8 cellular contexts compared by ENCODE assay signal in the genomic region with DNA sequence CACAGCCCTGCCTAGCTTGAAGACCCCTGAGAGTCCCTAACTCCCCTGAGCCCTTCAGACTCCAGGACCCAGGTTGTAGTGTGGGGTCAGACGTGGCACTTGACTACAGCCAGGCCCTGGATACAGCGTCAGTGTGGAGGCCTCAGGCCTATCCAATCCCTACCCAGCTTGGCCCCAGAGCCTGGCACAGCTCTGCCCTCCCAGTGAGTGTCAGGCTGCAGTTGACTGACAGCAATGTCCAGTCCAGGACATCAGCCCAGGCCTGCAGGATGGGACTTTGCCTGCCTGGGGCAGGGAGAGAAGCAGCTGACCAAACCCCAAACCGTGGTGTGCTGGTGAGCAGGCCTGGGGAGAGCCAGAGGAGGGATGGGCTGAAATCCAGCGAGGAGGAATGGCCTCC. TPM values are rescaled to one million over a fixed set of nuclear protein-coding genes. Genes with fewer than 3 reads are reported as not detected.
A peak's percentile ranks its signal among the peaks of the same experiment; 100 is the strongest.
DNase-seq lines count a peak whose midpoint lies in the region; ATAC-seq and TF ChIP-seq lines count a peak whose summit lies in the region.
"Had no signal": no experiment of that assay in that cellular context is flagged by ENCODE, and none has a peak within 500 bp of the region (broad histone marks: within the 10 kb centered on the region; RNA-seq: fewer than 3 reads in every experiment).

No MANE protein-coding gene starts in this region.

- 40 to 67% (median 49%) methylated on average over 2 to 4 of the region's 4 CpGs for WGBS in adrenal gland, 4 donors
- 28% methylated on average over 3 of the region's 4 CpGs for WGBS in suprapubic skin

- H3K27me3 ChIP-seq in KMS-11 (ENCODE audit: insufficient read depth, low read depth) (no peaks in the 10 kb centered on the region), adrenal gland (no peaks in the 10 kb centered on the region), suprapubic skin (no peaks in the 10 kb centered on the region), PC-3 (ENCODE audit: low read length) (no peaks in the 10 kb centered on the region)

- DNase-seq in adrenal gland (peak in 2 of 7 donors; percentile 42 to 82), kidney tubule cell (ENCODE audit: low spot score) (peak; percentile 21), suprapubic skin (ENCODE audit: low spot score in 2 of 2) (no peak), PC-3 (no peak), retina (no peak), SW480 (ENCODE audit: low spot score) (no peak)

- ATAC-seq in PC-3, result no peak

- POLR2A ChIA-PET in PC-3 (lab: Charles Lee; ENCODE audit: unreplicated experiment), result no interaction called here

- peaks cover 97% of the 10 kb centered on the region for H3K79me2 ChIP-seq in KMS-11 (ENCODE audit: insufficient read depth, low read depth)
- H3K79me2 ChIP-seq in PC-3 (ENCODE audit: low read length), result no peaks in the 10 kb centered on the region

- peak overlapping the region; percentile 99 for H3K4me2 ChIP-seq in KMS-11
- H3K4me2 ChIP-seq in PC-3 (ENCODE audit: low read length), result no peak overlapping the region

- H3K9me2 ChIP-seq in PC-3 (replicated peaks; ENCODE audit: low read length), result no peaks in the 10 kb centered on the region

- H3K36me3 ChIP-seq in KMS-11 (ENCODE audit: insufficient read depth), result peaks cover 4% of the 10 kb centered on the region; the same call in 1 of the 2 replicates
- H3K36me3 ChIP-seq in adrenal gland (replicated peaks in 1 of 2), result no peaks in the 10 kb centered on the region
- H3K36me3 ChIP-seq in suprapubic skin, result peaks cover 7% of the 10 kb centered on the region
- no peaks in the 10 kb centered on the region for H3K36me3 ChIP-seq in PC-3 (ENCODE audit: low read depth, low read length)

- intact Hi-C loops in adrenal gland (cut with DNase I), result loop anchor here in 1 of 2 donors (2.0 kb wide), 1 partner anchor 15 kb away; no protein-coding TSS in a partner anchor
- intact Hi-C loops in PC-3 (cut with micrococcal nuclease), result no loop called here

- H2AFZ ChIP-seq in KMS-11 (ENCODE audit: low read depth) (no peak overlapping the region), PC-3 (ENCODE audit: low read length) (no peak overlapping the region)

- H3K9me3 ChIP-seq in adrenal gland (replicated peaks in 1 of 3) (no peaks in the 10 kb centered on the region), suprapubic skin (no peaks in the 10 kb centered on the region), PC-3 (ENCODE audit: low read length) (no peaks in the 10 kb centered on the region)

- H3K4me3 ChIP-seq in KMS-11 (IDR thresholded peaks at IDR 0.05; ENCODE audit: insufficient read depth, low read depth, low read length) (no peak overlapping the region), adrenal gland (no peak overlapping the region), suprapubic skin (peak overlapping the region; percentile 10), PC-3 (ENCODE audit: low read length) (no peak overlapping the region)

- peak overlapping the region; percentile 95 for H3K27ac ChIP-seq in KMS-11
- H3K27ac ChIP-seq in adrenal gland, result peak overlapping the region; percentile 65 to 88 (median 73)
- H3K27ac ChIP-seq in suprapubic skin, result peak overlapping the region; percentile 83
- H3K27ac ChIP-seq in PC-3 (ENCODE audit: low read length), result no peak overlapping the region
- H3K27ac ChIP-seq: epithelial cell of prostate had no signal

- no peak for TF ChIP-seq CTCF in KMS-11 (conservative IDR thresholded peaks at IDR 0.05; ENCODE audit: low read depth, low read length)
- no peak for TF ChIP-seq CTCF in adrenal gland (IDR thresholded peaks at IDR 0.05)
- TF ChIP-seq CTCF in suprapubic skin (IDR thresholded peaks at IDR 0.05), result no peak
- TF ChIP-seq CTCF in PC-3 (conservative IDR thresholded peaks at IDR 0.05; ENCODE audit: low read depth, low read length), result no peak

- H3K4me1 ChIP-seq in KMS-11 (ENCODE audit: low read depth, poor library complexity, severe bottlenecking), result peaks cover 98% of the 10 kb centered on the region
- peaks cover 24 to 45% of the 10 kb centered on the region in 2 donors for H3K4me1 ChIP-seq in adrenal gland (replicated peaks in 1 of 2)
- H3K4me1 ChIP-seq in suprapubic skin, result peaks cover 99% of the 10 kb centered on the region
- H3K4me1 ChIP-seq in PC-3 (ENCODE audit: insufficient read depth, low read length), result no peaks in the 10 kb centered on the region

- H3F3A ChIP-seq in PC-3 (ENCODE audit: low read length, unreplicated experiment), result no peaks in the 10 kb centered on the region

- no peaks in the 10 kb centered on the region for H4K20me1 ChIP-seq in KMS-11 (ENCODE audit: insufficient read depth)
- H4K20me1 ChIP-seq in PC-3 (ENCODE audit: low read length), result no peaks in the 10 kb centered on the region

- no peak for TF ChIP-seq EP300 in suprapubic skin (IDR thresholded peaks at IDR 0.05)

- CTCF ChIA-PET in PC-3 (lab: Charles Lee), result no interaction called here

- H3K9ac ChIP-seq in KMS-11, result peak overlapping the region; percentile 72; the same call in 1 of the 2 replicates
- H3K9ac ChIP-seq in PC-3 (ENCODE audit: low read length), result no peak overlapping the region

- TF ChIP-seq POLR2A in adrenal gland (IDR thresholded peaks at IDR 0.05) (no peak), suprapubic skin (IDR thresholded peaks at IDR 0.05) (no peak)

- no TSS peak for BruUV-seq in PC-3 (replicated peaks; lab: Mats Ljungman, UMichigan)

RNA-seq across cellular contexts. Expression of a gene that starts 27.3 kb away (rescaled TPM):
- total RNA-seq in adrenal gland, result 10 to 100 TPM; 19.9 to 65.9 (median 37.8) TPM
- polyA plus RNA-seq in adrenal gland, result 10 to 100 TPM; 17.3 to 33.5 (median 21.0) TPM
- total RNA-seq in suprapubic skin, result 100 to 1,000 TPM; 141 to 162 (median 145) TPM
- total RNA-seq in PC-3 (2014; rRNA removed), result 10.1 and 11.4 TPM in 2 replicates
